1 cellular context compared by ENCODE assay signal in genomic region chr2:135004005-135004746, GRCh38.
TF ChIP-seq lines count a peak whose summit lies in the region.

No MANE protein-coding gene starts in this region.

TF ChIP-seq in HepG2, 621 proteins besides CTCF, POLR2A, EP300 and RAD21 (continued from another document and continues in another):
- peak; percentile 88 for TF ChIP-seq KDM2A (CRISPR knock-in tag; IDR thresholded peaks at IDR 0.05; ENCODE audit: borderline replicate concordance, low read depth)
- peak; percentile 87 for TF ChIP-seq XRCC5 (optimal IDR thresholded peaks at IDR 0.05; ENCODE audit: low read length)
- TF ChIP-seq RBAK (CRISPR knock-in tag; IDR thresholded peaks at IDR 0.05): no peak
- TF ChIP-seq, protein P1, sequence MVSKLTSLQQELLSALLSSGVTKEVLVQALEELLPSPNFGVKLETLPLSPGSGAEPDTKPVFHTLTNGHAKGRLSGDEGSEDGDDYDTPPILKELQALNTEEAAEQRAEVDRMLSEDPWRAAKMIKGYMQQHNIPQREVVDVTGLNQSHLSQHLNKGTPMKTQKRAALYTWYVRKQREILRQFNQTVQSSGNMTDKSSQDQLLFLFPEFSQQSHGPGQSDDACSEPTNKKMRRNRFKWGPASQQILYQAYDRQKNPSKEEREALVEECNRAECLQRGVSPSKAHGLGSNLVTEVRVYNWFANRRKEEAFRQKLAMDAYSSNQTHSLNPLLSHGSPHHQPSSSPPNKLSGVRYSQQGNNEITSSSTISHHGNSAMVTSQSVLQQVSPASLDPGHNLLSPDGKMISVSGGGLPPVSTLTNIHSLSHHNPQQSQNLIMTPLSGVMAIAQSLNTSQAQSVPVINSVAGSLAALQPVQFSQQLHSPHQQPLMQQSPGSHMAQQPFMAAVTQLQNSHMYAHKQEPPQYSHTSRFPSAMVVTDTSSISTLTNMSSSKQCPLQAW (CRISPR knock-in tag; IDR thresholded peaks at IDR 0.05): peak; percentile 54; the same call in 1 of the 2 replicates
- TF ChIP-seq SNAPC2 (CRISPR knock-in tag; IDR thresholded peaks at IDR 0.05): no peak
- no peak for TF ChIP-seq HNRNPUL1 (IDR thresholded peaks at IDR 0.05; ENCODE audit: low read depth, low read length)
- no peak for TF ChIP-seq ZNF143 (CRISPR knock-in tag; IDR thresholded peaks at IDR 0.05)
- no peak for TF ChIP-seq SIN3B (IDR thresholded peaks at IDR 0.05; ENCODE audit: low read length)
- TF ChIP-seq PPARG (CRISPR knock-in tag; conservative IDR thresholded peaks at IDR 0.05): peak; percentile 49; the same call in 1 of the 2 replicates
- 0 out of 2 replicates have a peak, but pooled peaks have one; percentile 62 for TF ChIP-seq MIER3 (CRISPR knock-in tag; IDR thresholded peaks at IDR 0.05; ENCODE audit: borderline replicate concordance)
- no peak for TF ChIP-seq TFE3 (CRISPR knock-in tag; IDR thresholded peaks at IDR 0.05)
- TF ChIP-seq ZNF773 (CRISPR knock-in tag; IDR thresholded peaks at IDR 0.05; ENCODE audit: borderline replicate concordance): no peak
- no peak for TF ChIP-seq STAT6 (CRISPR knock-in tag; IDR thresholded peaks at IDR 0.05; ENCODE audit: borderline replicate concordance)
- peak; percentile 63 to 66; a peak in 3 of 4 replicates for TF ChIP-seq HMGXB4 (CRISPR knock-in tag; IDR thresholded peaks at IDR 0.05; ENCODE audit: borderline replicate concordance in 1 of 2, low read depth in 1 of 2)
- TF ChIP-seq STAG1 (CRISPR knock-in tag; IDR thresholded peaks at IDR 0.05): peak; percentile 100
- no peak for TF ChIP-seq ZNF569 (CRISPR knock-in tag; IDR thresholded peaks at IDR 0.05; ENCODE audit: borderline replicate concordance)
- TF ChIP-seq HOXD1 (CRISPR knock-in tag; IDR thresholded peaks at IDR 0.05): no peak
- no peak for TF ChIP-seq ZNF30 (CRISPR knock-in tag; IDR thresholded peaks at IDR 0.05)
- peak; percentile 91 for TF ChIP-seq SMC3 (IDR thresholded peaks at IDR 0.05; ENCODE audit: low read length)
- TF ChIP-seq, protein P2, sequence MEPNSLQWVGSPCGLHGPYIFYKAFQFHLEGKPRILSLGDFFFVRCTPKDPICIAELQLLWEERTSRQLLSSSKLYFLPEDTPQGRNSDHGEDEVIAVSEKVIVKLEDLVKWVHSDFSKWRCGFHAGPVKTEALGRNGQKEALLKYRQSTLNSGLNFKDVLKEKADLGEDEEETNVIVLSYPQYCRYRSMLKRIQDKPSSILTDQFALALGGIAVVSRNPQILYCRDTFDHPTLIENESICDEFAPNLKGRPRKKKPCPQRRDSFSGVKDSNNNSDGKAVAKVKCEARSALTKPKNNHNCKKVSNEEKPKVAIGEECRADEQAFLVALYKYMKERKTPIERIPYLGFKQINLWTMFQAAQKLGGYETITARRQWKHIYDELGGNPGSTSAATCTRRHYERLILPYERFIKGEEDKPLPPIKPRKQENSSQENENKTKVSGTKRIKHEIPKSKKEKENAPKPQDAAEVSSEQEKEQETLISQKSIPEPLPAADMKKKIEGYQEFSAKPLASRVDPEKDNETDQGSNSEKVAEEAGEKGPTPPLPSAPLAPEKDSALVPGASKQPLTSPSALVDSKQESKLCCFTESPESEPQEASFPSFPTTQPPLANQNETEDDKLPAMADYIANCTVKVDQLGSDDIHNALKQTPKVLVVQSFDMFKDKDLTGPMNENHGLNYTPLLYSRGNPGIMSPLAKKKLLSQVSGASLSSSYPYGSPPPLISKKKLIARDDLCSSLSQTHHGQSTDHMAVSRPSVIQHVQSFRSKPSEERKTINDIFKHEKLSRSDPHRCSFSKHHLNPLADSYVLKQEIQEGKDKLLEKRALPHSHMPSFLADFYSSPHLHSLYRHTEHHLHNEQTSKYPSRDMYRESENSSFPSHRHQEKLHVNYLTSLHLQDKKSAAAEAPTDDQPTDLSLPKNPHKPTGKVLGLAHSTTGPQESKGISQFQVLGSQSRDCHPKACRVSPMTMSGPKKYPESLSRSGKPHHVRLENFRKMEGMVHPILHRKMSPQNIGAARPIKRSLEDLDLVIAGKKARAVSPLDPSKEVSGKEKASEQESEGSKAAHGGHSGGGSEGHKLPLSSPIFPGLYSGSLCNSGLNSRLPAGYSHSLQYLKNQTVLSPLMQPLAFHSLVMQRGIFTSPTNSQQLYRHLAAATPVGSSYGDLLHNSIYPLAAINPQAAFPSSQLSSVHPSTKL (CRISPR knock-in tag; IDR thresholded peaks at IDR 0.05): peak; percentile 41
- TF ChIP-seq, protein P3, sequence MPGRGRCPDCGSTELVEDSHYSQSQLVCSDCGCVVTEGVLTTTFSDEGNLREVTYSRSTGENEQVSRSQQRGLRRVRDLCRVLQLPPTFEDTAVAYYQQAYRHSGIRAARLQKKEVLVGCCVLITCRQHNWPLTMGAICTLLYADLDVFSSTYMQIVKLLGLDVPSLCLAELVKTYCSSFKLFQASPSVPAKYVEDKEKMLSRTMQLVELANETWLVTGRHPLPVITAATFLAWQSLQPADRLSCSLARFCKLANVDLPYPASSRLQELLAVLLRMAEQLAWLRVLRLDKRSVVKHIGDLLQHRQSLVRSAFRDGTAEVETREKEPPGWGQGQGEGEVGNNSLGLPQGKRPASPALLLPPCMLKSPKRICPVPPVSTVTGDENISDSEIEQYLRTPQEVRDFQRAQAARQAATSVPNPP (CRISPR knock-in tag; IDR thresholded peaks at IDR 0.05): no peak
- no peak for TF ChIP-seq ZNF251 (CRISPR knock-in tag; IDR thresholded peaks at IDR 0.05)
- peak; percentile 50; the same call in 1 of the 2 replicates for TF ChIP-seq FOXO1 (CRISPR knock-in tag; IDR thresholded peaks at IDR 0.05)
- 0 out of 2 replicates have a peak, but pooled peaks have one; percentile 26 for TF ChIP-seq DNMT3B (CRISPR knock-in tag; conservative IDR thresholded peaks at IDR 0.05)
- peak; percentile 65; the same call in 1 of the 2 replicates for TF ChIP-seq TFDP1 (CRISPR knock-in tag; IDR thresholded peaks at IDR 0.05; ENCODE audit: borderline replicate concordance)
- no peak for TF ChIP-seq ZNF326 (CRISPR knock-in tag; IDR thresholded peaks at IDR 0.05; ENCODE audit: borderline replicate concordance)
- TF ChIP-seq JARID2 (CRISPR knock-in tag; IDR thresholded peaks at IDR 0.05; ENCODE audit: insufficient replicate concordance): peak; percentile 56
- TF ChIP-seq ZNF501 (CRISPR knock-in tag; IDR thresholded peaks at IDR 0.05): peak; percentile 92
- TF ChIP-seq, protein P4, sequence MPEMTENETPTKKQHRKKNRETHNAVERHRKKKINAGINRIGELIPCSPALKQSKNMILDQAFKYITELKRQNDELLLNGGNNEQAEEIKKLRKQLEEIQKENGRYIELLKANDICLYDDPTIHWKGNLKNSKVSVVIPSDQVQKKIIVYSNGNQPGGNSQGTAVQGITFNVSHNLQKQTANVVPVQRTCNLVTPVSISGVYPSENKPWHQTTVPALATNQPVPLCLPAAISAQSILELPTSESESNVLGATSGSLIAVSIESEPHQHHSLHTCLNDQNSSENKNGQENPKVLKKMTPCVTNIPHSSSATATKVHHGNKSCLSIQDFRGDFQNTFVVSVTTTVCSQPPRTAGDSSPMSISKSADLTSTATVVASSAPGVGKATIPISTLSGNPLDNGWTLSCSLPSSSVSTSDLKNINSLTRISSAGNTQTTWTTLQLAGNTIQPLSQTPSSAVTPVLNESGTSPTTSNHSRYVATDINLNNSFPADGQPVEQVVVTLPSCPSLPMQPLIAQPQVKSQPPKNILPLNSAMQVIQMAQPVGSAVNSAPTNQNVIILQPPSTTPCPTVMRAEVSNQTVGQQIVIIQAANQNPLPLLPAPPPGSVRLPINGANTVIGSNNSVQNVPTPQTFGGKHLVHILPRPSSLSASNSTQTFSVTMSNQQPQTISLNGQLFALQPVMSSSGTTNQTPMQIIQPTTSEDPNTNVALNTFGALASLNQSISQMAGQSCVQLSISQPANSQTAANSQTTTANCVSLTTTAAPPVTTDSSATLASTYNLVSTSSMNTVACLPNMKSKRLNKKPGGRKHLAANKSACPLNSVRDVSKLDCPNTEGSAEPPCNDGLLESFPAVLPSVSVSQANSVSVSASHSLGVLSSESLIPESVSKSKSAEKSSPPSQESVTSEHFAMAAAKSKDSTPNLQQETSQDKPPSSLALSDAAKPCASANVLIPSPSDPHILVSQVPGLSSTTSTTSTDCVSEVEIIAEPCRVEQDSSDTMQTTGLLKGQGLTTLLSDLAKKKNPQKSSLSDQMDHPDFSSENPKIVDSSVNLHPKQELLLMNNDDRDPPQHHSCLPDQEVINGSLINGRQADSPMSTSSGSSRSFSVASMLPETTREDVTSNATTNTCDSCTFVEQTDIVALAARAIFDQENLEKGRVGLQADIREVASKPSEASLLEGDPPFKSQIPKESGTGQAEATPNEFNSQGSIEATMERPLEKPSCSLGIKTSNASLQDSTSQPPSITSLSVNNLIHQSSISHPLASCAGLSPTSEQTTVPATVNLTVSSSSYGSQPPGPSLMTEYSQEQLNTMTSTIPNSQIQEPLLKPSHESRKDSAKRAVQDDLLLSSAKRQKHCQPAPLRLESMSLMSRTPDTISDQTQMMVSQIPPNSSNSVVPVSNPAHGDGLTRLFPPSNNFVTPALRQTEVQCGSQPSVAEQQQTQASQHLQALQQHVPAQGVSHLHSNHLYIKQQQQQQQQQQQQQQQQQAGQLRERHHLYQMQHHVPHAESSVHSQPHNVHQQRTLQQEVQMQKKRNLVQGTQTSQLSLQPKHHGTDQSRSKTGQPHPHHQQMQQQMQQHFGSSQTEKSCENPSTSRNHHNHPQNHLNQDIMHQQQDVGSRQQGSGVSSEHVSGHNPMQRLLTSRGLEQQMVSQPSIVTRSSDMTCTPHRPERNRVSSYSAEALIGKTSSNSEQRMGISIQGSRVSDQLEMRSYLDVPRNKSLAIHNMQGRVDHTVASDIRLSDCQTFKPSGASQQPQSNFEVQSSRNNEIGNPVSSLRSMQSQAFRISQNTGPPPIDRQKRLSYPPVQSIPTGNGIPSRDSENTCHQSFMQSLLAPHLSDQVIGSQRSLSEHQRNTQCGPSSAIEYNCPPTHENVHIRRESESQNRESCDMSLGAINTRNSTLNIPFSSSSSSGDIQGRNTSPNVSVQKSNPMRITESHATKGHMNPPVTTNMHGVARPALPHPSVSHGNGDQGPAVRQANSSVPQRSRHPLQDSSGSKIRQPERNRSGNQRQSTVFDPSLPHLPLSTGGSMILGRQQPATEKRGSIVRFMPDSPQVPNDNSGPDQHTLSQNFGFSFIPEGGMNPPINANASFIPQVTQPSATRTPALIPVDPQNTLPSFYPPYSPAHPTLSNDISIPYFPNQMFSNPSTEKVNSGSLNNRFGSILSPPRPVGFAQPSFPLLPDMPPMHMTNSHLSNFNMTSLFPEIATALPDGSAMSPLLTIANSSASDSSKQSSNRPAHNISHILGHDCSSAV (CRISPR knock-in tag; IDR thresholded peaks at IDR 0.05; ENCODE audit: borderline replicate concordance): no peak
- TF ChIP-seq CC2D1A (CRISPR knock-in tag; IDR thresholded peaks at IDR 0.05): no peak
- 0 out of 2 replicates have a peak, but pooled peaks have one; percentile 14 for TF ChIP-seq BCL6 (CRISPR knock-in tag; IDR thresholded peaks at IDR 0.05)
- peak; percentile 52; the same call in 1 of the 2 replicates for TF ChIP-seq ZNF350 (CRISPR knock-in tag; IDR thresholded peaks at IDR 0.05; ENCODE audit: borderline replicate concordance, low read depth)
- TF ChIP-seq BORCS8-MEF2B (CRISPR knock-in tag; IDR thresholded peaks at IDR 0.05): peak; percentile 70; the same call in 1 of the 2 replicates
- TF ChIP-seq ZNF572 (CRISPR knock-in tag; IDR thresholded peaks at IDR 0.05): peak; percentile 24; the same call in 1 of the 2 replicates
